6 cellular contexts compared by ENCODE assay signal in the genomic region with DNA sequence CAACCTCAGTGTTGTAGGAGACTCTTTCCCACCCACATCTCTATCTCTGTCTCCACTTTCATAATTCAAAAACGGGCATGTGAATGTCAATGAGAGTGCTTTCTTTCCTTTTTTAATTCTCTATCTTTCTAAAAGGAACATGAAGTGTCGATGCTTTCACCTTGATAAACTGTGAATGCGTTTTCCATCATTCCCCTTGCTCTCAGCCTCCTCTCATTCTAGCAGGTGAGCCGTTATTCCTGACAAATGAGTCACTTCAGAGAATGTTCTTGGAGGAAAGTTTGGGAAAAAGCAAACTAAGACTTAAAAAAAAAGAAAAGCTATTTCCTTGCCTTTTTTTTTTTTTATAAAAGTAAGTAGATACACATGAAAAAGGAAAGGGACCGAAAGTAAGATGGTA.
"Had no signal": no experiment of that assay in that cellular context is flagged by ENCODE, and none has a peak within 500 bp of the region (broad histone marks: within the 10 kb centered on the region; RNA-seq: fewer than 3 reads in every experiment).

No MANE protein-coding gene starts in this region.

- H2AFZ ChIP-seq: GM23338 had no signal

- DNase-seq: H9, HCEC 1CT, IMR-90, KG1 had no signal

- H3K4me2 ChIP-seq: GM23338 had no signal

- ATAC-seq: GM23338, K562 had no signal

- H3K4me3 ChIP-seq: GM23338, K562 had no signal
